In genomic region chr5:44002381-44002901, GRCh38 we compare ENCODE assay signal across 1 cellular context.
TF ChIP-seq lines count a peak whose summit lies in the region.

No MANE protein-coding gene starts in this region.

TF ChIP-seq in liver, 16 proteins besides CTCF, POLR2A, EP300 and RAD21:
- TF ChIP-seq REST (IDR thresholded peaks at IDR 0.05) (peak; percentile 77), FOXA1 (IDR thresholded peaks at IDR 0.05) (peak; percentile 90), JUND (IDR thresholded peaks at IDR 0.05) (peak; percentile 99 to 100), GABPA (IDR thresholded peaks at IDR 0.05 in 1 of 2, conservative IDR thresholded peaks at IDR 0.05 in 1 of 2) (no peak), EGR1 (IDR thresholded peaks at IDR 0.05; ENCODE audit: low read depth in 2 of 2) (peak in 1 of 2 donors; percentile 63), MAX (IDR thresholded peaks at IDR 0.05) (peak; percentile 75), NR2F2 (IDR thresholded peaks at IDR 0.05) (no peak), TAF1 (conservative IDR thresholded peaks at IDR 0.05) (no peak), FOXA2 (IDR thresholded peaks at IDR 0.05) (peak; percentile 97), ATF3 (IDR thresholded peaks at IDR 0.05) (peak; percentile 98), YY1 (IDR thresholded peaks at IDR 0.05) (peak; percentile 71), HNF4G (IDR thresholded peaks at IDR 0.05) (peak; percentile 24), SP1 (IDR thresholded peaks at IDR 0.05) (peak; percentile 89), ZBTB33 (IDR thresholded peaks at IDR 0.05) (peak; percentile 80), RXRA (IDR thresholded peaks at IDR 0.05) (peak; percentile 77 to 91), HNF4A (conservative IDR thresholded peaks at IDR 0.05) (peak; percentile 74 to 88)
